ENCODE assay signal across 20 cellular contexts in genomic region chr9:128642675-128643074, GRCh38. TPM values are rescaled to one million over a fixed set of nuclear protein-coding genes. Genes with fewer than 3 reads are reported as not detected.
DNase-seq lines count a peak whose midpoint lies in the region; ATAC-seq, FAIRE-seq and TF ChIP-seq lines count a peak whose summit lies in the region.
"Had no signal": no experiment of that assay in that cellular context is flagged by ENCODE, and none has a peak within 500 bp of the region (broad histone marks: within the 10 kb centered on the region; RNA-seq: fewer than 3 reads in every experiment).

No MANE protein-coding gene starts in this region.

- in situ Hi-C loops in GM23248 (cut with MboI), result no loop called here

- H3K4me3 ChIP-seq in bronchial epithelial cell (ENCODE audit: low read depth, low read length) (no peak overlapping the region), GM23248 (no peak overlapping the region)
- H3K4me3 ChIP-seq: body of pancreas, coronary artery, right lobe of liver, tibial artery had no signal

- H3K9me3 ChIP-seq in GM23248 (ENCODE audit: low read depth), result no peaks in the 10 kb centered on the region
- H3K9me3 ChIP-seq: body of pancreas, right lobe of liver, tibial artery had no signal

- no peaks in the 10 kb centered on the region for H3K27me3 ChIP-seq in bronchial epithelial cell (ENCODE audit: control insufficient read depth, insufficient read depth, low read length)
- no peaks in the 10 kb centered on the region for H3K27me3 ChIP-seq in GM23248 (replicated peaks; ENCODE audit: insufficient read depth)
- H3K27me3 ChIP-seq: body of pancreas, right lobe of liver, tibial artery had no signal

- H3K9me3 Mint-ChIP-seq in HFFc6 (no peaks in the 10 kb centered on the region), progenitor cell of endocrine pancreas (ENCODE audit: low read depth) (no peaks in the 10 kb centered on the region)
- H3K9me3 Mint-ChIP-seq: activated CD4-positive, alpha-beta memory T cell treated with anti-CD3 and anti-CD28 coated beads for 36 hours; activated naive CD4-positive, alpha-beta T cell treated with anti-CD3 and anti-CD28 coated beads, Interleukin-2, amount 50 U/mL, for 24 hours had no signal

- 0 out of 2 replicates have a peak, but pooled peaks cover 9% of the 10 kb centered on the region for H3K79me2 ChIP-seq in GM23248 (ENCODE audit: insufficient read depth)

- no peak overlapping the region for H2AFZ ChIP-seq in GM23248

- FAIRE-seq in D721Med (lab: Jason Lieb, UNC), result no peak
- FAIRE-seq in bronchial epithelial cell (lab: Jason Lieb, UNC), result no peak
- FAIRE-seq: endometrium had no signal

- H3K36me3 Mint-ChIP-seq in HFFc6 (ENCODE audit: low read depth), result no peaks in the 10 kb centered on the region
- H3K36me3 Mint-ChIP-seq in progenitor cell of endocrine pancreas (ENCODE audit: insufficient read depth), result peaks cover 9% of the 10 kb centered on the region
- H3K36me3 Mint-ChIP-seq: activated naive CD4-positive, alpha-beta T cell treated with anti-CD3 and anti-CD28 coated beads, Interleukin-2, amount 50 U/mL, for 24 hours had no signal

- no peaks in the 10 kb centered on the region for H3K9me2 ChIP-seq in GM23248 (ENCODE audit: insufficient read depth)

- peaks cover 5% of the 10 kb centered on the region; the same call in 1 of the 2 replicates for H3K4me1 ChIP-seq in GM23248 (ENCODE audit: insufficient read depth)
- H3K4me1 ChIP-seq: body of pancreas, right lobe of liver had no signal

- H3K4me3 Mint-ChIP-seq in HFFc6, result no peak overlapping the region
- H3K4me3 Mint-ChIP-seq in progenitor cell of endocrine pancreas (ENCODE audit: low read depth), result no peak overlapping the region
- H3K4me3 Mint-ChIP-seq: activated CD4-positive, alpha-beta memory T cell treated with anti-CD3 and anti-CD28 coated beads for 36 hours; activated naive CD4-positive, alpha-beta T cell treated with anti-CD3 and anti-CD28 coated beads, Interleukin-2, amount 50 U/mL, for 24 hours had no signal

- no peak overlapping the region for H3K9ac ChIP-seq in GM23248

- H3F3A ChIP-seq in GM23248 (ENCODE audit: insufficient read depth), result no peaks in the 10 kb centered on the region

- H3K4me1 Mint-ChIP-seq in HFFc6 (ENCODE audit: low read depth) (peaks cover 12% of the 10 kb centered on the region), progenitor cell of endocrine pancreas (ENCODE audit: low read depth) (no peaks in the 10 kb centered on the region)
- H3K4me1 Mint-ChIP-seq: activated naive CD4-positive, alpha-beta T cell treated with anti-CD3 and anti-CD28 coated beads, Interleukin-2, amount 50 U/mL, for 24 hours had no signal

- ATAC-seq in HG03039 (IDR thresholded peaks at IDR 0.05; ENCODE audit: unreplicated experiment), result no peak
- ATAC-seq: body of pancreas, Right ventricle myocardium inferior had no signal

- peaks cover 4% of the 10 kb centered on the region for H3K36me3 ChIP-seq in bronchial epithelial cell (ENCODE audit: control insufficient read depth, insufficient read depth, low read length)
- H3K36me3 ChIP-seq in GM23248 (ENCODE audit: low read depth), result no peaks in the 10 kb centered on the region
- H3K36me3 ChIP-seq: right lobe of liver had no signal

- H3K27ac Mint-ChIP-seq in HFFc6 (peak overlapping the region; percentile 15; the same call in 1 of the 2 replicates), progenitor cell of endocrine pancreas (peak overlapping the region; percentile 38)
- H3K27ac Mint-ChIP-seq: activated CD4-positive, alpha-beta memory T cell treated with anti-CD3 and anti-CD28 coated beads for 36 hours; activated naive CD4-positive, alpha-beta T cell treated with anti-CD3 and anti-CD28 coated beads, Interleukin-2, amount 50 U/mL, for 24 hours had no signal

- WGBS in GM23248 (ENCODE audit: low coverage in 1 of 2, low lambda C conversion rate in 2 of 2, missing lambda C conversion rate in 2 of 2), 2 experiments, result 87 to 89% methylated on average over 8 of the region's 8 CpGs

- no peaks in the 10 kb centered on the region; the same call in 1 of the 2 replicates for H3K27me3 Mint-ChIP-seq in HFFc6 (ENCODE audit: insufficient read depth)
- H3K27me3 Mint-ChIP-seq in progenitor cell of endocrine pancreas, result no peaks in the 10 kb centered on the region
- H3K27me3 Mint-ChIP-seq: activated CD4-positive, alpha-beta memory T cell treated with anti-CD3 and anti-CD28 coated beads for 36 hours; activated naive CD4-positive, alpha-beta T cell treated with anti-CD3 and anti-CD28 coated beads, Interleukin-2, amount 50 U/mL, for 24 hours had no signal

- TF ChIP-seq CTCF in D721Med (IDR thresholded peaks at IDR 0.05; ENCODE audit: insufficient read depth, missing control alignments), result no peak
- no peak for TF ChIP-seq CTCF in HFFc6 (IDR thresholded peaks at IDR 0.05)
- no peak for TF ChIP-seq CTCF in bronchial epithelial cell (IDR thresholded peaks at IDR 0.05; ENCODE audit: insufficient read depth, low read length, severe bottlenecking)
- TF ChIP-seq CTCF in progenitor cell of endocrine pancreas (IDR thresholded peaks at IDR 0.05; ENCODE audit: unreplicated experiment), result no peak

- no peak overlapping the region for H3K27ac ChIP-seq in GM23248
- H3K27ac ChIP-seq: body of pancreas, coronary artery, right lobe of liver, tibial artery, VCaP had no signal

- DNase-seq in D721Med (ENCODE audit: insufficient read length, low spot score), result peak; percentile 21
- no peak for DNase-seq in HFFc6
- DNase-seq in bronchial epithelial cell (ENCODE audit: low read depth), result peak; percentile 41
- DNase-seq in progenitor cell of endocrine pancreas (ENCODE audit: low spot score, unreplicated experiment), result no peak
- no peak for DNase-seq in RPMI8226
- no peak for DNase-seq in GM23248
- DNase-seq: activated CD4-positive, alpha-beta memory T cell treated with anti-CD3 and anti-CD28 coated beads for 36 hours; body of pancreas; NCI-H1105; NCI-H2081 treated with DMSO at 0.1 percent for 48 hours; NCI-H510A treated with DMSO at 0.1 percent for 48 hours; right lobe of liver; stimulated activated naive CD4-positive, alpha-beta T cell; tibial artery had no signal

- H3K4me2 ChIP-seq in GM23248 (ENCODE audit: unreplicated experiment), result no peak overlapping the region

- no peaks in the 10 kb centered on the region for H4K20me1 ChIP-seq in GM23248 (ENCODE audit: insufficient read depth)

RNA-seq across cellular contexts. Expression of gene DYNC2I2, which starts 14.0 kb away (rescaled TPM):
- 10 to 100 TPM; 34.5 to 51.7 (median 49.9) TPM for total RNA-seq in HFFc6 (2021; fragmentation: NEBNext Ultra II Directional; extraction: Animal tissue kit (Norgen Biotek cat#: 25700))
- total RNA-seq in bronchial epithelial cell (27.4 and 33.7 TPM in 2 replicates), progenitor cell of endocrine pancreas (83.4 and 85.4 TPM in 2 replicates)
- total RNA-seq in GM23248 (2014; rRNA removed; shearing (Covaris generic)), result 64.5 and 93.1 TPM in 2 replicates
- polyA plus RNA-seq in GM23248 (2016; fragmentation: Nextera tagmentation; extraction: Ambion mirVana), result 58.8 and 60.8 TPM in 2 replicates

RNA-seq across cellular contexts. Expression of gene SET, which starts 46.3 kb away (rescaled TPM):
- 100 to 1,000 TPM; 297 to 358 (median 343) TPM for total RNA-seq in HFFc6 (2021; fragmentation: NEBNext Ultra II Directional; extraction: Animal tissue kit (Norgen Biotek cat#: 25700))
- total RNA-seq in bronchial epithelial cell (717 and 775 TPM in 2 replicates), progenitor cell of endocrine pancreas (563 and 571 TPM in 2 replicates)
- 263 and 283 TPM in 2 replicates for total RNA-seq in GM23248 (2014; rRNA removed; shearing (Covaris generic))
- 175 and 183 TPM in 2 replicates for polyA plus RNA-seq in GM23248 (2016; fragmentation: Nextera tagmentation; extraction: Ambion mirVana)

RNA-seq across cellular contexts. Expression of gene PKN3, which starts 59.6 kb away (rescaled TPM):
- total RNA-seq in HFFc6 (2021; fragmentation: NEBNext Ultra II Directional; extraction: Animal tissue kit (Norgen Biotek cat#: 25700)), result 1 to 10 TPM; 1.9 to 5.6 (median 3.5) TPM
- total RNA-seq in bronchial epithelial cell, result 1.5 and 2.1 TPM in 2 replicates
- total RNA-seq in progenitor cell of endocrine pancreas, result 20.0 and 20.2 TPM in 2 replicates
- 0.89 and 2.1 TPM in 2 replicates for total RNA-seq in GM23248 (2014; rRNA removed; shearing (Covaris generic))
- polyA plus RNA-seq in GM23248 (2016; fragmentation: Nextera tagmentation; extraction: Ambion mirVana), result 0.68 and 0.95 TPM in 2 replicates

Comparison
In these comparisons a context has a peak if more than half of its experiments do, and no peak if none do; other contexts are left out.
1. DNase-seq: peak in D721Med (single experiment) and bronchial epithelial cell (single experiment); none in HFFc6 (single experiment), progenitor cell of endocrine pancreas (single experiment), RPMI8226 (single experiment) and GM23248 (single experiment).